ENCODE assay signal across 8 cellular contexts in the genomic region with DNA sequence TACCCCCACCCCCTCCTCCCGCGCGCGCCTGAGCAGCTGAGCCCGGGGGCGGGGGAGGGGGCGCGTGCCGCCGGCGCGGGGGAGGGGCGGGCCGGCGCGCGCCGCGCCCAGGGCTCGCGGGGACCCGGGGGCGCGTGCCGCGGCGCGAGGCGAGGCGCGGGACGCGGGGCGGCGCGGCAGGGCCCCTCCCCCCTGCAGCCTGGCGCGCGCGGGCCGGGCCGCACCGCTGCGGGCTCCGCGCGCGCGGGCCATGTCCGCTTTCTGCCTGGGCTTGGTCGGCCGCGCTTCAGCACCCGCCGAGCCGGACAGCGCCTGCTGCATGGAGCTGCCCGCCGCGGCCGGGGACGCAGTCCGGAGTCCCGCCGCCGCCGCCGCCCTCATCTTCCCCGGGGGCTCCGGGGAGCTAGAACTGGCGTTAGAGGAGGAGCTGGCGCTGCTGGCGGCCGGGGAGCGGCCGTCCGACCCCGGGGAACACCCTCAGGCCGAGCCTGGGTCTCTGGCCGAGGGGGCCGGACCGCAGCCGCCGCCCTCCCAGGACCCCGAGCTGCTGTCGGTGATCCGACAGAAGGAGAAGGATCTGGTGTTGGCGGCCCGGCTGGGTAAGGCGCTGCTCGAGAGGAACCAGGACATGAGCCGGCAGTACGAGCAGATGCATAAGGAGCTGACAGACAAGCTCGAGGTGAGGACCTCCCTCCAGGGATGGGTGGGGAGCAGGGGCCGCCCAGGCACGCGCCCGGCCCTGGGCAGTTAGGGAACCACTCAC.
DNase-seq lines count a peak whose midpoint lies in the region; ATAC-seq and TF ChIP-seq lines count a peak whose summit lies in the region.

No MANE protein-coding gene starts in this region.

- peak; percentile 46 for DNase-seq in NCI-H2196 (lab: John Stamatoyannopoulos, UW; ENCODE audit: unreplicated experiment)
- DNase-seq in NCI-H2196 treated with DMSO at 0.1 percent for 48 hours (lab: John Stamatoyannopoulos, UW; ENCODE audit: unreplicated experiment): no peak
- peak; percentile 87 for DNase-seq in NCI-H69 (lab: John Stamatoyannopoulos, UW)
- peak; percentile 58 for DNase-seq in activated T-cell treated with anti-CD3 and anti-CD28 coated beads for 24 hours (ENCODE audit: low read depth)
- peak; percentile 84 for DNase-seq in epithelial cell of esophagus (ENCODE audit: low read depth)
- peak; percentile 55 for DNase-seq in midbrain (lab: John Stamatoyannopoulos, UW)
- peak; percentile 66 to 73 for DNase-seq in stimulated activated CD8-positive, alpha-beta memory T cell treated with anti-CD3 and anti-CD28 coated beads, Interleukin-2, amount 100 ng/mL, for 48 hours (ENCODE audit: low read depth in 2 of 2)

- no peak for TF ChIP-seq CTCF in epithelial cell of esophagus (IDR thresholded peaks at IDR 0.05; ENCODE audit: insufficient read depth, low read depth, low read length, missing control alignments)

- peak overlapping the region; percentile 65 for H3K4me3 ChIP-seq in epithelial cell of esophagus (ENCODE audit: low read length)

- ATAC-seq in HG02678 (IDR thresholded peaks at IDR 0.05; ENCODE audit: unreplicated experiment): peak; percentile 40
